In genomic region chr2:127535422-127535901, GRCh38 we compare ENCODE assay signal across 21 cellular contexts. TPM values are rescaled to one million over a fixed set of nuclear protein-coding genes. Genes with fewer than 3 reads are reported as not detected.
DNase-seq lines count a peak whose midpoint lies in the region; ATAC-seq, FAIRE-seq and TF ChIP-seq lines count a peak whose summit lies in the region.
"Had no signal": no experiment of that assay in that cellular context is flagged by ENCODE, and none has a peak within 500 bp of the region (broad histone marks: within the 10 kb centered on the region; RNA-seq: fewer than 3 reads in every experiment).

Gene MYO7B, plus strand, starts transcription at chr2:127535683. Its CDS starts 24,040 bp downstream, at chr2:127559723.

- no peaks in the 10 kb centered on the region for H3K27me3 ChIP-seq in small intestine (ENCODE audit: control insufficient read depth in 2 of 2, insufficient read depth in 2 of 2, low read length in 2 of 2)

- no peak within 1 kb of the TSS for H3K27ac Mint-ChIP-seq in activated T-cell treated with anti-CD3 and anti-CD28 coated beads, Interleukin-2, amount 50 U/mL, for 72 hours
- H3K27ac Mint-ChIP-seq: activated B cell treated with CpG ODN at 0.5 μM for 24 hours; activated T-helper 2 cell treated with anti-CD3 and anti-CD28 coated beads, Interferon-gamma antibody, Interleukin-2, Interleukin-4, amounts not matched to agents 10 μg/mL and 5 μg/mL and 100 μg/mL, durations not matched to agents 14 hours and 24 hours and 36 hours; memory B cell; stimulated activated effector memory CD8-positive, alpha-beta T cell treated with anti-CD3 and anti-CD28 coated beads, Interleukin-12 subunit alpha, Interleukin-12 subunit beta, amount 100 ng/mL, for 72 hours had no signal

- ATAC-seq in GM21515 (IDR thresholded peaks at IDR 0.05; ENCODE audit: unreplicated experiment): no peak
- ATAC-seq in activated T-cell treated with anti-CD3 and anti-CD28 coated beads, Interleukin-2, amount 50 U/mL, for 72 hours (replicated peaks in 1 of 2): no peak
- no peak for ATAC-seq in GM19023 (IDR thresholded peaks at IDR 0.05; ENCODE audit: unreplicated experiment)
- ATAC-seq: stimulated activated effector memory CD8-positive, alpha-beta T cell treated with anti-CD3 and anti-CD28 coated beads, Interleukin-12 subunit alpha, Interleukin-12 subunit beta, amount 100 ng/mL, for 72 hours had no signal

- peak; percentile 5 for DNase-seq in DMS153 (lab: John Stamatoyannopoulos, UW)
- DNase-seq in DMS153 treated with DMSO at 0.1 percent for 48 hours (lab: John Stamatoyannopoulos, UW; ENCODE audit: unreplicated experiment): no peak
- peak; percentile 17 for DNase-seq in NCI-H345 treated with DMSO at 0.1 percent for 48 hours (lab: John Stamatoyannopoulos, UW; ENCODE audit: unreplicated experiment)
- no peak for DNase-seq in epithelial cell of proximal tubule (ENCODE audit: low read depth)
- DNase-seq in small intestine: peak; percentile 99
- DNase-seq in activated T-cell treated with anti-CD3 and anti-CD28 coated beads, Interleukin-2, amount 50 U/mL, for 72 hours: no peak
- DNase-seq: activated B cell treated with CpG ODN at 0.5 μM for 24 hours, amniotic stem cell, C1 segment of cervical spinal cord, GM23248, MV-4-11, NCI-H524 treated with DMSO at 0.1 percent for 48 hours, tibial artery had no signal

- H3K27me3 Mint-ChIP-seq in activated T-cell treated with anti-CD3 and anti-CD28 coated beads, Interleukin-2, amount 50 U/mL, for 72 hours (ENCODE audit: low read depth): peaks cover 6% of the 10 kb centered on the region

- no peaks in the 10 kb centered on the region for H3K9me3 ChIP-seq in small intestine (ENCODE audit: control insufficient read depth, low read depth)
- H3K9me3 ChIP-seq: tibial artery had no signal

- WGBS in small intestine, 3 donors: 18 to 57% (median 34%) methylated on average over 10 to 11 of the region's 11 CpGs

- H3K4me3 ChIP-seq in epithelial cell of proximal tubule (ENCODE audit: low read depth, low read length) (peak within 1 kb of the TSS; percentile 37), small intestine (ENCODE audit: low read depth in 1 of 2, low read length in 2 of 2) (peak within 1 kb of the TSS in 1 of 2 donors; percentile 84)
- H3K4me3 ChIP-seq: GM23248, tibial artery had no signal

- H3K27ac ChIP-seq in small intestine (ENCODE audit: low read depth in 1 of 2, low read length in 1 of 2): peak within 1 kb of the TSS; percentile 98
- H3K27ac ChIP-seq: 22Rv1, GM23248, RWPE1, tibial artery had no signal

- no peaks in the 10 kb centered on the region for H3K9me3 Mint-ChIP-seq in activated T-cell treated with anti-CD3 and anti-CD28 coated beads, Interleukin-2, amount 50 U/mL, for 72 hours
- H3K9me3 Mint-ChIP-seq: activated B cell treated with CpG ODN at 0.5 μM for 24 hours; activated T-helper 2 cell treated with anti-CD3 and anti-CD28 coated beads, Interferon-gamma antibody, Interleukin-2, Interleukin-4, amounts not matched to agents 10 μg/mL and 5 μg/mL and 100 μg/mL, durations not matched to agents 14 hours and 24 hours and 36 hours; memory B cell; stimulated activated effector memory CD8-positive, alpha-beta T cell treated with anti-CD3 and anti-CD28 coated beads, Interleukin-12 subunit alpha, Interleukin-12 subunit beta, amount 100 ng/mL, for 72 hours had no signal

- H3K36me3 ChIP-seq in small intestine (ENCODE audit: control insufficient read depth in 2 of 2, insufficient read depth in 2 of 2, low read length in 2 of 2): peaks cover 0 to 3% of the 10 kb centered on the region in 2 donors
- H3K36me3 ChIP-seq: tibial artery had no signal

- H3K4me3 Mint-ChIP-seq in activated T-cell treated with anti-CD3 and anti-CD28 coated beads, Interleukin-2, amount 50 U/mL, for 72 hours: no peak within 1 kb of the TSS
- H3K4me3 Mint-ChIP-seq: activated B cell treated with CpG ODN at 0.5 μM for 24 hours; memory B cell; stimulated activated effector memory CD8-positive, alpha-beta T cell treated with anti-CD3 and anti-CD28 coated beads, Interleukin-12 subunit alpha, Interleukin-12 subunit beta, amount 100 ng/mL, for 72 hours had no signal

- no peak for FAIRE-seq in small intestine (lab: Jason Lieb, UNC)
- FAIRE-seq: endothelial cell of umbilical vein had no signal

- H3K4me1 Mint-ChIP-seq in activated T-cell treated with anti-CD3 and anti-CD28 coated beads, Interleukin-2, amount 50 U/mL, for 72 hours (ENCODE audit: low read depth): no peaks in the 10 kb centered on the region
- H3K4me1 Mint-ChIP-seq: activated B cell treated with CpG ODN at 0.5 μM for 24 hours; memory B cell; stimulated activated effector memory CD8-positive, alpha-beta T cell treated with anti-CD3 and anti-CD28 coated beads, Interleukin-12 subunit alpha, Interleukin-12 subunit beta, amount 100 ng/mL, for 72 hours had no signal

- peaks cover 4 to 20% of the 10 kb centered on the region in 2 donors for H3K4me1 ChIP-seq in small intestine (ENCODE audit: control insufficient read depth in 2 of 2, insufficient read depth in 1 of 2, low read depth in 1 of 2, low read length in 1 of 2)
- H3K4me1 ChIP-seq: tibial artery had no signal

- TF ChIP-seq CTCF in epithelial cell of proximal tubule (conservative IDR thresholded peaks at IDR 0.05; ENCODE audit: low read depth, low read length): no peak

- H3K36me3 Mint-ChIP-seq in activated T-cell treated with anti-CD3 and anti-CD28 coated beads, Interleukin-2, amount 50 U/mL, for 72 hours (ENCODE audit: insufficient read depth in 2 of 2): no peaks in the 10 kb centered on the region
- H3K36me3 Mint-ChIP-seq: memory B cell; stimulated activated effector memory CD8-positive, alpha-beta T cell treated with anti-CD3 and anti-CD28 coated beads, Interleukin-12 subunit alpha, Interleukin-12 subunit beta, amount 100 ng/mL, for 72 hours had no signal

RNA-seq across cellular contexts. Expression of gene MYO7B, which starts in this region (rescaled TPM):
- total RNA-seq in epithelial cell of proximal tubule: 0.43 TPM in 1 of 2 replicates, not detected in the other
- 100 to 1,000 TPM in 2 of 3 donors, 10 to 100 TPM in 1; 85.6 to 617 (median 598) TPM for polyA plus RNA-seq in small intestine
- total RNA-seq in activated T-cell treated with anti-CD3 and anti-CD28 coated beads, Interleukin-2, amount 50 U/mL, for 72 hours: under 1 TPM; 0.50 to 0.79 TPM
- total RNA-seq: endothelial cell of umbilical vein, GM23248 had no signal
- polyA plus RNA-seq: GM23248 had no signal

Comparison
In these comparisons a context has a peak if more than half of its experiments do, and no peak if none do; other contexts are left out.
1. DNase-seq: peak in DMS153 (single experiment), NCI-H345 treated with DMSO at 0.1 percent for 48 hours (single experiment) and small intestine (single experiment); none in DMS153 treated with DMSO at 0.1 percent for 48 hours (single experiment), epithelial cell of proximal tubule (single experiment) and activated T-cell treated with anti-CD3 and anti-CD28 coated beads, Interleukin-2, amount 50 U/mL, for 72 hours (0 of 2).